ENCODE assay signal across 21 cellular contexts in genomic region chr3:123469323-123469995, GRCh38. TPM values are rescaled to one million over a fixed set of nuclear protein-coding genes. Genes with fewer than 3 reads are reported as not detected.
"Had no signal": no experiment of that assay in that cellular context is flagged by ENCODE, and none has a peak within 500 bp of the region (broad histone marks: within the 10 kb centered on the region; RNA-seq: fewer than 3 reads in every experiment).

No MANE protein-coding gene starts in this region.

- ATAC-seq: foreskin keratinocyte; naive thymus-derived CD4-positive, alpha-beta T cell; stimulated activated effector memory CD8-positive, alpha-beta T cell treated with anti-CD3 and anti-CD28 coated beads, Interleukin-12 subunit alpha, Interleukin-12 subunit beta, amount 100 ng/mL, for 72 hours had no signal

- H3K36me3 Mint-ChIP-seq: immature natural killer cell; naive thymus-derived CD4-positive, alpha-beta T cell; stimulated activated effector memory CD8-positive, alpha-beta T cell treated with anti-CD3 and anti-CD28 coated beads, Interleukin-12 subunit alpha, Interleukin-12 subunit beta, amount 100 ng/mL, for 72 hours had no signal

- H3K27ac ChIP-seq: colonic mucosa, foreskin keratinocyte, left ventricle myocardium inferior, right atrium auricular region, stomach, thoracic aorta, transverse colon had no signal

- H3K27me3 ChIP-seq: colonic mucosa, right atrium auricular region, transverse colon had no signal

- DNase-seq: cerebellar nuclear complex; colonic mucosa; dermis blood vessel endothelial cell; foreskin keratinocyte; immature natural killer cell; kidney; left cardiac atrium; left ventricle myocardium inferior; mesenchymal stem cell; naive thymus-derived CD4-positive, alpha-beta T cell; stimulated activated CD4-positive, alpha-beta T cell treated with anti-CD3 and anti-CD28 coated beads, Interleukin-4, amount 100 ng/mL, for 1 hour; stimulated activated CD8-positive, alpha-beta memory T cell treated with anti-CD3 and anti-CD28 coated beads, Interleukin-4, amount 100 ng/mL, for 48 hours; stomach; substantia nigra; transverse colon had no signal

- H3K36me3 ChIP-seq: colonic mucosa, left ventricle myocardium inferior, right atrium auricular region, stomach, thoracic aorta, transverse colon had no signal

- H3K4me3 ChIP-seq: colonic mucosa, left ventricle myocardium inferior, lung, right atrium auricular region, stomach, thoracic aorta, transverse colon had no signal

- H3K27ac Mint-ChIP-seq: immature natural killer cell; naive thymus-derived CD4-positive, alpha-beta T cell; stimulated activated effector memory CD8-positive, alpha-beta T cell treated with anti-CD3 and anti-CD28 coated beads, Interleukin-12 subunit alpha, Interleukin-12 subunit beta, amount 100 ng/mL, for 72 hours had no signal

- H3K9me3 ChIP-seq: colonic mucosa, left ventricle myocardium inferior, right atrium auricular region, stomach, thoracic aorta, transverse colon had no signal

- H3K4me1 ChIP-seq: colonic mucosa, foreskin keratinocyte, left ventricle myocardium inferior, right atrium auricular region, stomach, transverse colon had no signal

- H3K9me3 Mint-ChIP-seq: immature natural killer cell; neural crest cell; stimulated activated effector memory CD8-positive, alpha-beta T cell treated with anti-CD3 and anti-CD28 coated beads, Interleukin-12 subunit alpha, Interleukin-12 subunit beta, amount 100 ng/mL, for 72 hours had no signal

- H3K4me1 Mint-ChIP-seq: immature natural killer cell; naive thymus-derived CD4-positive, alpha-beta T cell; neural crest cell; stimulated activated effector memory CD8-positive, alpha-beta T cell treated with anti-CD3 and anti-CD28 coated beads, Interleukin-12 subunit alpha, Interleukin-12 subunit beta, amount 100 ng/mL, for 72 hours had no signal

- H3K4me3 Mint-ChIP-seq: immature natural killer cell; naive thymus-derived CD4-positive, alpha-beta T cell; neural crest cell; stimulated activated effector memory CD8-positive, alpha-beta T cell treated with anti-CD3 and anti-CD28 coated beads, Interleukin-12 subunit alpha, Interleukin-12 subunit beta, amount 100 ng/mL, for 72 hours had no signal

RNA-seq across cellular contexts. Expression of gene ADCY5, which starts 20.6 kb away (rescaled TPM):
- total RNA-seq: mononuclear cell; naive thymus-derived CD4-positive, alpha-beta T cell had no signal
